In the genomic region with DNA sequence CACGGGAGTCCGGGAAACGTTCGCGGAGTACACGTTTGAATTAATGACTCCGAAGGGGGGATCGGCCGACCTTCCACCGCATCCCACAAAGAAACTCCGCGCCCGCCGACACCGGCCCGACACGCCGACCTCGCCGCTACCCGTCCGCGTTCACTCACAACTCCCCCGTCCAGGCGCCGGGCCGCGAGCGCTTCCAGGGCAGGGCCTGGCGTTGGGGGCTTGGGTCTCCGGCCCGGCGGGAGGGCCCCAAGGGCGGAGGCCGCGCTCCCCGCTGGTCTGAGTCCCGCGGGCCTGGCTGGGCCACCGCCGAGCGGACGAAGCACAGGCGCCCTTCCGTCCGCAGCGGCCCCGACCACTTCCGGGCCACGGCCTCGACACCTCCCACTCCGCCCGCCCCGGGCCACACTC, we compare ENCODE assay signal across 8 cellular contexts. TPM values are rescaled to one million over a fixed set of nuclear protein-coding genes. Genes with fewer than 3 reads are reported as not detected.
DNase-seq lines count a peak whose midpoint lies in the region; ATAC-seq and TF ChIP-seq lines count a peak whose summit lies in the region.
"Not testable (repeated sequence)": the region's sequence is repeated elsewhere in the genome, so short reads cannot be mapped to it uniquely, and the experiment has no call there.

No MANE protein-coding gene starts in this region.

- not testable (repeated sequence) for TF ChIP-seq CTCF in GM13976 (IDR thresholded peaks at IDR 0.05; ENCODE audit: borderline replicate concordance, control extremely low read depth, extremely low read depth, insufficient read depth, missing control alignments); Peyer's patch (IDR thresholded peaks at IDR 0.05); natural killer cell (IDR thresholded peaks at IDR 0.05); tibial nerve (IDR thresholded peaks at IDR 0.05)
- TF ChIP-seq CTCF in gastroesophageal sphincter (IDR thresholded peaks at IDR 0.05): peak in 1 of 4 experiments; percentile 13

- ATAC-seq in GM21737 (IDR thresholded peaks at IDR 0.05; ENCODE audit: unreplicated experiment): peak; percentile 43
- ATAC-seq in HG03432 (IDR thresholded peaks at IDR 0.05; ENCODE audit: unreplicated experiment): peak; percentile 62
- peak; percentile 65 for ATAC-seq in activated naive CD8-positive, alpha-beta T cell treated with anti-CD3 and anti-CD28 coated beads, Interleukin-2, amount 50 U/mL, for 24 hours
- peak; percentile 85 for ATAC-seq in gastroesophageal sphincter
- peak; percentile 56 to 76 (median 67) for ATAC-seq in natural killer cell

- WGBS in gastroesophageal sphincter (ENCODE audit: low coverage in 1 of 2), 2 donors: 0% methylated on average over 6 of the region's 54 CpGs; no CpG with 5 or more reads in 1 of the 2 donors
- WGBS in tibial nerve, 2 donors: 0 to 1% methylated on average over 23 to 31 of the region's 54 CpGs

- not testable (repeated sequence) for H3K9me3 ChIP-seq in Peyer's patch, gastroesophageal sphincter, tibial nerve

- peak overlapping the region; percentile 89 for H3K4me3 Mint-ChIP-seq in activated naive CD8-positive, alpha-beta T cell treated with anti-CD3 and anti-CD28 coated beads, Interleukin-2, amount 50 U/mL, for 24 hours
- peak overlapping the region; percentile 97 for H3K4me3 Mint-ChIP-seq in natural killer cell

- not testable (repeated sequence) for TF ChIP-seq POLR2A in Peyer's patch (IDR thresholded peaks at IDR 0.05); gastroesophageal sphincter (IDR thresholded peaks at IDR 0.05); tibial nerve (IDR thresholded peaks at IDR 0.05)

- in situ Hi-C loops in GM13976 (cut with MboI; ENCODE audit: low sequenced_read_pairs, unreplicated experiment): not testable (repeated sequence)

- DNase-seq in GM13976 (ENCODE audit: low spot score): peak; percentile 78
- DNase-seq in Peyer's patch; activated naive CD8-positive, alpha-beta T cell treated with anti-CD3 and anti-CD28 coated beads, Interleukin-2, amount 50 U/mL, for 24 hours; natural killer cell; tibial nerve (ENCODE audit: low spot score in 2 of 2): not testable (repeated sequence)

- H3K27ac Mint-ChIP-seq in activated naive CD8-positive, alpha-beta T cell treated with anti-CD3 and anti-CD28 coated beads, Interleukin-2, amount 50 U/mL, for 24 hours: peak overlapping the region; percentile 98
- H3K27ac Mint-ChIP-seq in natural killer cell: peak overlapping the region; percentile 97 to 99

- not testable (repeated sequence) for H3K27me3 ChIP-seq in Peyer's patch, gastroesophageal sphincter, tibial nerve

- H3K27me3 Mint-ChIP-seq in activated naive CD8-positive, alpha-beta T cell treated with anti-CD3 and anti-CD28 coated beads, Interleukin-2, amount 50 U/mL, for 24 hours; natural killer cell (ENCODE audit: low read depth in 2 of 2): not testable (repeated sequence)

- intact Hi-C loops in natural killer cell (cut with micrococcal nuclease): loop anchor here (5.0 to 10.0 kb wide), 2 partner anchors 45 to 243 kb away; a partner anchor contains a TSS

- peaks cover 0 to 19% (median 0%) of the 10 kb centered on the region in 3 donors for H3K36me3 ChIP-seq in Peyer's patch
- H3K36me3 ChIP-seq in gastroesophageal sphincter: peaks cover 0 to 29% of the 10 kb centered on the region in 2 donors
- H3K36me3 ChIP-seq in tibial nerve: peaks cover 0 to 20% (median 2%) of the 10 kb centered on the region in 3 donors

- H3K36me3 Mint-ChIP-seq in activated naive CD8-positive, alpha-beta T cell treated with anti-CD3 and anti-CD28 coated beads, Interleukin-2, amount 50 U/mL, for 24 hours (ENCODE audit: low read depth): peaks cover 37% of the 10 kb centered on the region
- not testable (repeated sequence) for H3K36me3 Mint-ChIP-seq in natural killer cell

- H3K4me3 ChIP-seq in Peyer's patch (peak overlapping the region; percentile 72 to 88 (median 78)), gastroesophageal sphincter (peak overlapping the region; percentile 71 to 83), tibial nerve (peak overlapping the region; percentile 67 to 94 (median 76))

- H3K4me1 ChIP-seq in Peyer's patch (peaks cover 0 to 36% (median 8%) of the 10 kb centered on the region in 4 donors), gastroesophageal sphincter (peaks cover 0 to 70% (median 21%) of the 10 kb centered on the region in 3 donors), tibial nerve (peaks cover 0 to 59% (median 17%) of the 10 kb centered on the region in 4 donors)

- H3K4me1 Mint-ChIP-seq in activated naive CD8-positive, alpha-beta T cell treated with anti-CD3 and anti-CD28 coated beads, Interleukin-2, amount 50 U/mL, for 24 hours: peaks cover 50% of the 10 kb centered on the region
- H3K4me1 Mint-ChIP-seq in natural killer cell: peaks cover 40 to 54% of the 10 kb centered on the region in 2 donors

- peak overlapping the region; percentile 90 to 97 (median 94) for H3K27ac ChIP-seq in Peyer's patch
- peak overlapping the region; percentile 68 to 96 (median 95) for H3K27ac ChIP-seq in gastroesophageal sphincter
- peak overlapping the region; percentile 89 to 97 (median 96) for H3K27ac ChIP-seq in tibial nerve

- H3K9me3 Mint-ChIP-seq in activated naive CD8-positive, alpha-beta T cell treated with anti-CD3 and anti-CD28 coated beads, Interleukin-2, amount 50 U/mL, for 24 hours; natural killer cell: not testable (repeated sequence)

- TF ChIP-seq EP300 in gastroesophageal sphincter (IDR thresholded peaks at IDR 0.05); tibial nerve (IDR thresholded peaks at IDR 0.05): not testable (repeated sequence)

RNA-seq across cellular contexts. Expression of a gene that starts 0.4 kb away (rescaled TPM):
- total RNA-seq in Peyer's patch (100 to 1,000 TPM in 3 of 4 donors, 10 to 100 TPM in 1; 71.5 to 155 (median 122) TPM), gastroesophageal sphincter (100 to 1,000 TPM; 117 to 171 (median 128) TPM), natural killer cell (100 to 1,000 TPM; 269 to 284 (median 273) TPM), tibial nerve (100 to 1,000 TPM; 101 to 127 (median 114) TPM)

RNA-seq across cellular contexts. Expression of a gene that starts 16.1 kb away (rescaled TPM):
- total RNA-seq in Peyer's patch (100 to 1,000 TPM in 2 of 4 donors, 10 to 100 TPM in 2; 60.2 to 114 (median 95.6) TPM), gastroesophageal sphincter (10 to 100 TPM; 41.9 to 85.1 (median 73.8) TPM), natural killer cell (10 to 100 TPM; 14.6 to 19.2 (median 19.0) TPM), tibial nerve (10 to 100 TPM; 74.3 to 94.7 (median 81.5) TPM)

RNA-seq across cellular contexts. Expression of a gene that starts 31.3 kb away (rescaled TPM):
- 1 to 10 TPM in 3 of 4 donors, not detected in 1; 2.0 to 2.8 (median 2.5) TPM for total RNA-seq in Peyer's patch
- total RNA-seq in gastroesophageal sphincter: 1 to 10 TPM in 2 of 4 donors, under 1 TPM in 1, not detected in 1; 0.27 to 1.7 (median 1.1) TPM
- total RNA-seq in natural killer cell: 1 to 10 TPM in 1 of 3 donors, under 1 TPM in 2; 0.19 to 1.4 (median 0.77) TPM
- total RNA-seq in tibial nerve: 1 to 10 TPM in 1 of 4 donors, under 1 TPM in 3; 0.39 to 5.4 (median 0.64) TPM

RNA-seq across cellular contexts. Expression of a gene that starts 44.1 kb away (rescaled TPM):
- total RNA-seq in Peyer's patch (100 to 1,000 TPM in 1 of 4 donors, 10 to 100 TPM in 3; 35.6 to 124 (median 76.2) TPM), gastroesophageal sphincter (10 to 100 TPM; 23.1 to 35.2 (median 28.8) TPM), natural killer cell (10 to 100 TPM; 43.6 to 45.7 (median 45.7) TPM), tibial nerve (10 to 100 TPM; 30.6 to 60.6 (median 45.2) TPM)

RNA-seq across cellular contexts. Expression of a gene that starts 52.9 kb away (rescaled TPM):
- 10 to 100 TPM; 21.7 to 25.6 (median 23.1) TPM for total RNA-seq in Peyer's patch
- 10 to 100 TPM in 2 of 4 donors, 1 to 10 TPM in 2; 7.6 to 17.3 (median 12.5) TPM for total RNA-seq in gastroesophageal sphincter
- total RNA-seq in natural killer cell: 10 to 100 TPM in 2 of 3 donors, 1 to 10 TPM in 1; 9.7 to 12.8 (median 12.4) TPM
- total RNA-seq in tibial nerve: 10 to 100 TPM; 13.1 to 27.0 (median 23.2) TPM
